ENCODE assay signal across 1 cellular context in genomic region chr1:111270781-111271463, GRCh38.
TF ChIP-seq lines count a peak whose summit lies in the region.

No MANE protein-coding gene starts in this region.

TF ChIP-seq in GM12878, 131 proteins besides CTCF, POLR2A, EP300 and RAD21:
- TF ChIP-seq JUND (IDR thresholded peaks at IDR 0.05; ENCODE audit: low read depth, low read length) (no peak), SREBF2 (IDR thresholded peaks at IDR 0.05; ENCODE audit: low read length) (no peak), ESRRA (IDR thresholded peaks at IDR 0.05; ENCODE audit: low read length) (no peak), PBX3 (IDR thresholded peaks at IDR 0.05; ENCODE audit: insufficient replicate concordance, low read depth, low read length) (no peak), MTA3 (IDR thresholded peaks at IDR 0.05; ENCODE audit: borderline replicate concordance, low read length) (no peak), MTA2 (IDR thresholded peaks at IDR 0.05; ENCODE audit: low read depth) (no peak), SMARCA5 (IDR thresholded peaks at IDR 0.05) (no peak), ZNF592 (IDR thresholded peaks at IDR 0.05) (no peak)
